9 cellular contexts compared by ENCODE assay signal in genomic region chr5:14173419-14174234, GRCh38. TPM values are rescaled to one million over a fixed set of nuclear protein-coding genes. Genes with fewer than 3 reads are reported as not detected.
A peak's percentile ranks its signal among the peaks of the same experiment; 100 is the strongest.
DNase-seq lines count a peak whose midpoint lies in the region; FAIRE-seq and TF ChIP-seq lines count a peak whose summit lies in the region.
"Had no signal": no experiment of that assay in that cellular context is flagged by ENCODE, and none has a peak within 500 bp of the region (broad histone marks: within the 10 kb centered on the region; RNA-seq: fewer than 3 reads in every experiment).

No MANE protein-coding gene starts in this region.

- H3K27ac ChIP-seq in HUES6 (ENCODE audit: low read depth, low read length) (peak overlapping the region; percentile 65; the same call in 1 of the 2 replicates), spleen (peak overlapping the region in 5 of 8 donors; percentile 32 to 74 (median 57)), SJCRH30 (no peak overlapping the region)

- DNase-seq in NCI-H510A treated with DMSO at 0.1 percent for 48 hours (lab: John Stamatoyannopoulos, UW), result peak; percentile 71
- no peak for DNase-seq in NCI-H510A (lab: John Stamatoyannopoulos, UW)
- DNase-seq in epithelial cell of proximal tubule (ENCODE audit: low read depth), result no peak
- no peak for DNase-seq in spleen
- DNase-seq in SJCRH30, result no peak
- no peak for DNase-seq in activated CD4-positive, alpha-beta T cell treated with anti-CD3 and anti-CD28 coated beads for 1 hour
- no peak for DNase-seq in frontal cortex (ENCODE audit: low spot score in 2 of 2)
- DNase-seq: ACHN had no signal

- FAIRE-seq in frontal cortex (lab: Jason Lieb, UNC), result no peak

- TF ChIP-seq POLR2A in spleen (IDR thresholded peaks at IDR 0.05), result no peak

- intact Hi-C loops in spleen (cut with DNase I; ENCODE audit: low total_unique reads), result no loop called here

- H3K9ac ChIP-seq in HUES6 (ENCODE audit: low read length), result peak overlapping the region; percentile 10

- WGBS in spleen, 5 donors, result 65 to 72% (median 71%) methylated on average over 14 of the region's 14 CpGs

- H3K36me3 ChIP-seq in HUES6 (ENCODE audit: control insufficient read depth, insufficient read depth, low read length) (no peaks in the 10 kb centered on the region), spleen (no peaks in the 10 kb centered on the region), SJCRH30 (no peaks in the 10 kb centered on the region)

- H3K9me3 ChIP-seq in HUES6 (ENCODE audit: control insufficient read depth, insufficient read depth, low read depth, low read length), result no peaks in the 10 kb centered on the region
- no peaks in the 10 kb centered on the region for H3K9me3 ChIP-seq in spleen
- no peaks in the 10 kb centered on the region for H3K9me3 ChIP-seq in SJCRH30 (replicated peaks)

- TF ChIP-seq CTCF in epithelial cell of proximal tubule (conservative IDR thresholded peaks at IDR 0.05; ENCODE audit: low read depth, low read length), result no peak
- TF ChIP-seq CTCF in spleen (IDR thresholded peaks at IDR 0.05 in 8 of 11, conservative IDR thresholded peaks at IDR 0.05 in 3 of 11), result no peak

- H3K27me3 ChIP-seq in HUES6 (ENCODE audit: control insufficient read depth, insufficient read depth, low read length) (no peaks in the 10 kb centered on the region), spleen (replicated peaks in 1 of 7) (no peaks in the 10 kb centered on the region), SJCRH30 (no peaks in the 10 kb centered on the region)

- H3K4me3 ChIP-seq in HUES6 (ENCODE audit: low read depth, low read length) (peak overlapping the region; percentile 35; the same call in 1 of the 2 replicates), epithelial cell of proximal tubule (ENCODE audit: low read depth, low read length) (peak overlapping the region; percentile 15), spleen (peak overlapping the region in 2 of 8 donors; percentile 6 to 38), SJCRH30 (no peak overlapping the region)

- H3K4me1 ChIP-seq in HUES6 (ENCODE audit: control insufficient read depth, insufficient read depth, low read length), result peaks cover 63% of the 10 kb centered on the region
- peaks cover 21 to 89% (median 71%) of the 10 kb centered on the region in 6 donors for H3K4me1 ChIP-seq in spleen
- peaks cover 16% of the 10 kb centered on the region for H3K4me1 ChIP-seq in SJCRH30

RNA-seq across cellular contexts. Expression of gene TRIO, which starts 30.5 kb away (rescaled TPM):
- total RNA-seq in epithelial cell of proximal tubule (109 and 170 TPM in 2 replicates), spleen (100 to 1,000 TPM; 139 to 280 (median 214) TPM), frontal cortex (310 TPM)
- polyA plus RNA-seq in spleen, result 10 to 100 TPM; 21.5 to 63.1 (median 55.2) TPM
- 67.9 and 82.9 TPM in 2 replicates for total RNA-seq in SJCRH30 (2014; rRNA removed; shearing (Covaris generic))
